ENCODE assay signal across 1 cellular context in genomic region chr22:19522881-19523239, GRCh38.
TF ChIP-seq lines count a peak whose summit lies in the region.

No MANE protein-coding gene starts in this region.

TF ChIP-seq in IMR-90, 13 proteins besides CTCF, POLR2A, EP300 and RAD21 (continued from another document):
- TF ChIP-seq RCOR1 (IDR thresholded peaks at IDR 0.05; ENCODE audit: insufficient replicate concordance, low read length): no peak
- no peak for TF ChIP-seq CEBPB (IDR thresholded peaks at IDR 0.05; ENCODE audit: low read depth, low read length)
- TF ChIP-seq RFX5 (IDR thresholded peaks at IDR 0.05; ENCODE audit: low read depth, low read length): no peak
- no peak for TF ChIP-seq ELK1 (IDR thresholded peaks at IDR 0.05; ENCODE audit: borderline replicate concordance, low read depth, low read length)
- TF ChIP-seq NFE2L2 (IDR thresholded peaks at IDR 0.05; ENCODE audit: low read depth, low read length): no peak
- no peak for TF ChIP-seq MAZ (IDR thresholded peaks at IDR 0.05; ENCODE audit: borderline replicate concordance, low read depth, low read length)
- no peak for TF ChIP-seq MXI1 (IDR thresholded peaks at IDR 0.05; ENCODE audit: borderline replicate concordance, low read depth, low read length)
- TF ChIP-seq BHLHE40 (IDR thresholded peaks at IDR 0.05; ENCODE audit: low read depth, low read length): no peak
- no peak for TF ChIP-seq MAFK (IDR thresholded peaks at IDR 0.05; ENCODE audit: low read depth, low read length)
- TF ChIP-seq SMC3 (IDR thresholded peaks at IDR 0.05; ENCODE audit: low read depth, low read length): no peak
- TF ChIP-seq CHD1 (IDR thresholded peaks at IDR 0.05; ENCODE audit: low read depth, low read length): no peak
- no peak for TF ChIP-seq USF2 (IDR thresholded peaks at IDR 0.05; ENCODE audit: low read depth, low read length)
